Comparison of ENCODE assay signal across 7 cellular contexts in the genomic region with DNA sequence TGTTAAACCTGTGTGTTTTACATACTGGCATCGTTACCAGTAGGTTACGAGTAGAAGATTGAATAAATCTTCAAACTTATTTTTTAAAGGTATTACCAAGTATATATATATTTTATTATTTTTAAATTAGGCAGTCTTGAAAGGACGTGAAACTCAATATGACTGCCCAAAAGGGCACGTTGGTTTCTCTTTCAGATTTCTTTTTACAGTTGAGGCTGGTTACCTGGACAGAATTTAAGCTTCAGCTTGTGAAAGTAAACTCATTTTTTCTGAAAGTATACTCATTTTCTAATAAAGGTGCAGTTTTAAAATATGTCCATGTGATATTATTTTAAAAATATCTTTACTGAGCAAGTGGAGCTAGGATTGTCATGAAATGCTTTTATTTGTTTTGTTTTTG. TPM values are rescaled to one million over a fixed set of nuclear protein-coding genes. Genes with fewer than 3 reads are reported as not detected.
DNase-seq lines count a peak whose midpoint lies in the region; ATAC-seq and TF ChIP-seq lines count a peak whose summit lies in the region.

No MANE protein-coding gene starts in this region.

- no peaks in the 10 kb centered on the region for H3K27me3 Mint-ChIP-seq in HFFc6 (ENCODE audit: insufficient read depth)
- peaks cover 2% of the 10 kb centered on the region for H3K27me3 Mint-ChIP-seq in activated T-helper 1 cell treated with anti-CD3 and anti-CD28 coated beads, Interleukin-12 subunit alpha, Interleukin-12 subunit beta, Interleukin-2, Interleukin-4 antibody, amounts not matched to agents 30 ng/mL and 10 ng/mL and 1 ng/mL, durations not matched to agents 14 hours and 24 hours and 36 hours (ENCODE audit: insufficient read depth)
- no peaks in the 10 kb centered on the region for H3K27me3 Mint-ChIP-seq in stimulated activated naive CD8-positive, alpha-beta T cell treated with anti-CD3 and anti-CD28 coated beads, Interleukin-15, amount 100 ng/mL, for 72 hours

- H3K4me3 ChIP-seq in iPS-11a (ENCODE audit: low read depth, low read length) = peak overlapping the region; percentile 90

- no peak for TF ChIP-seq CTCF in HFFc6 (IDR thresholded peaks at IDR 0.05)

- no peak for ATAC-seq in stimulated activated naive CD8-positive, alpha-beta T cell treated with anti-CD3 and anti-CD28 coated beads, Interleukin-15, amount 100 ng/mL, for 72 hours
- ATAC-seq in HG03175 (IDR thresholded peaks at IDR 0.05; ENCODE audit: unreplicated experiment) = no peak
- no peak for ATAC-seq in esophagus mucosa
- ATAC-seq in GM21423 (IDR thresholded peaks at IDR 0.05; ENCODE audit: unreplicated experiment) = no peak

- H3K9me3 Mint-ChIP-seq in HFFc6 = no peaks in the 10 kb centered on the region
- no peaks in the 10 kb centered on the region for H3K9me3 Mint-ChIP-seq in activated T-helper 1 cell treated with anti-CD3 and anti-CD28 coated beads, Interleukin-12 subunit alpha, Interleukin-12 subunit beta, Interleukin-2, Interleukin-4 antibody, amounts not matched to agents 30 ng/mL and 10 ng/mL and 1 ng/mL, durations not matched to agents 14 hours and 24 hours and 36 hours
- H3K9me3 Mint-ChIP-seq in stimulated activated naive CD8-positive, alpha-beta T cell treated with anti-CD3 and anti-CD28 coated beads, Interleukin-15, amount 100 ng/mL, for 72 hours = no peaks in the 10 kb centered on the region

- peaks cover 45% of the 10 kb centered on the region for H3K4me1 Mint-ChIP-seq in HFFc6 (ENCODE audit: low read depth)
- peaks cover 43% of the 10 kb centered on the region for H3K4me1 Mint-ChIP-seq in activated T-helper 1 cell treated with anti-CD3 and anti-CD28 coated beads, Interleukin-12 subunit alpha, Interleukin-12 subunit beta, Interleukin-2, Interleukin-4 antibody, amounts not matched to agents 30 ng/mL and 10 ng/mL and 1 ng/mL, durations not matched to agents 14 hours and 24 hours and 36 hours (ENCODE audit: low read depth)
- H3K4me1 Mint-ChIP-seq in stimulated activated naive CD8-positive, alpha-beta T cell treated with anti-CD3 and anti-CD28 coated beads, Interleukin-15, amount 100 ng/mL, for 72 hours = peaks cover 28% of the 10 kb centered on the region

- H3K36me3 Mint-ChIP-seq in HFFc6 (ENCODE audit: low read depth) = peaks cover 11% of the 10 kb centered on the region
- H3K36me3 Mint-ChIP-seq in activated T-helper 1 cell treated with anti-CD3 and anti-CD28 coated beads, Interleukin-12 subunit alpha, Interleukin-12 subunit beta, Interleukin-2, Interleukin-4 antibody, amounts not matched to agents 30 ng/mL and 10 ng/mL and 1 ng/mL, durations not matched to agents 14 hours and 24 hours and 36 hours (ENCODE audit: low read depth) = peaks cover 11% of the 10 kb centered on the region

- intact Hi-C loops in activated T-helper 1 cell treated with anti-CD3 and anti-CD28 coated beads, Interleukin-12 subunit alpha, Interleukin-12 subunit beta, Interleukin-2, Interleukin-4 antibody, amounts not matched to agents 30 ng/mL and 10 ng/mL and 1 ng/mL, durations not matched to agents 14 hours and 24 hours and 36 hours (cut with micrococcal nuclease) = loop anchor here (10.0 kb wide), 1 partner anchor 271 kb away; a partner anchor contains a TSS

- no peak for DNase-seq in HFFc6
- no peak for DNase-seq in activated T-helper 1 cell treated with anti-CD3 and anti-CD28 coated beads, Interleukin-12 subunit alpha, Interleukin-12 subunit beta, Interleukin-2, Interleukin-4 antibody, amounts not matched to agents 30 ng/mL and 10 ng/mL and 1 ng/mL, durations not matched to agents 14 hours and 24 hours and 36 hours (ENCODE audit: low spot score)
- DNase-seq in stimulated activated naive CD8-positive, alpha-beta T cell treated with anti-CD3 and anti-CD28 coated beads, Interleukin-15, amount 100 ng/mL, for 72 hours = no peak

- peak overlapping the region; percentile 89; the same call in 1 of the 2 replicates for H3K27ac Mint-ChIP-seq in HFFc6
- peak overlapping the region; percentile 90 for H3K27ac Mint-ChIP-seq in activated T-helper 1 cell treated with anti-CD3 and anti-CD28 coated beads, Interleukin-12 subunit alpha, Interleukin-12 subunit beta, Interleukin-2, Interleukin-4 antibody, amounts not matched to agents 30 ng/mL and 10 ng/mL and 1 ng/mL, durations not matched to agents 14 hours and 24 hours and 36 hours
- H3K27ac Mint-ChIP-seq in stimulated activated naive CD8-positive, alpha-beta T cell treated with anti-CD3 and anti-CD28 coated beads, Interleukin-15, amount 100 ng/mL, for 72 hours = peak overlapping the region in 1 of 2 donors; percentile 96

- peak overlapping the region; percentile 92 for H3K4me3 Mint-ChIP-seq in HFFc6
- H3K4me3 Mint-ChIP-seq in activated T-helper 1 cell treated with anti-CD3 and anti-CD28 coated beads, Interleukin-12 subunit alpha, Interleukin-12 subunit beta, Interleukin-2, Interleukin-4 antibody, amounts not matched to agents 30 ng/mL and 10 ng/mL and 1 ng/mL, durations not matched to agents 14 hours and 24 hours and 36 hours = peak overlapping the region; percentile 93
- peak overlapping the region; percentile 94 for H3K4me3 Mint-ChIP-seq in stimulated activated naive CD8-positive, alpha-beta T cell treated with anti-CD3 and anti-CD28 coated beads, Interleukin-15, amount 100 ng/mL, for 72 hours

RNA-seq across cellular contexts. Expression of a gene that starts 1.7 kb away (rescaled TPM):
- 10 to 100 TPM; 61.6 to 81.7 (median 70.8) TPM for total RNA-seq in HFFc6 (2021; fragmentation: NEBNext Ultra II Directional; extraction: Animal tissue kit (Norgen Biotek cat#: 25700))
- total RNA-seq in activated T-helper 1 cell treated with anti-CD3 and anti-CD28 coated beads, Interleukin-12 subunit alpha, Interleukin-12 subunit beta, Interleukin-2, Interleukin-4 antibody, amounts not matched to agents 30 ng/mL and 10 ng/mL and 1 ng/mL, durations not matched to agents 14 hours and 24 hours and 36 hours = 92.3 and 97.8 TPM in 2 replicates
- 41.6 TPM for total RNA-seq in esophagus mucosa

RNA-seq across cellular contexts. Expression of a gene that starts 12.0 kb away (rescaled TPM):
- not detected for total RNA-seq in HFFc6 (2021; fragmentation: NEBNext Ultra II Directional; extraction: Animal tissue kit (Norgen Biotek cat#: 25700))
- not detected in 2 replicates for total RNA-seq in activated T-helper 1 cell treated with anti-CD3 and anti-CD28 coated beads, Interleukin-12 subunit alpha, Interleukin-12 subunit beta, Interleukin-2, Interleukin-4 antibody, amounts not matched to agents 30 ng/mL and 10 ng/mL and 1 ng/mL, durations not matched to agents 14 hours and 24 hours and 36 hours
- not detected for total RNA-seq in esophagus mucosa
